Comparison of ENCODE assay signal across 8 cellular contexts in genomic region chr9:127714020-127714835, GRCh38. TPM values are rescaled to one million over a fixed set of nuclear protein-coding genes. Genes with fewer than 3 reads are reported as not detected.
DNase-seq lines count a peak whose midpoint lies in the region; ATAC-seq, FAIRE-seq and TF ChIP-seq lines count a peak whose summit lies in the region.

No MANE protein-coding gene starts in this region.

- ATAC-seq in IMR-90 (ENCODE audit: low read depth) (no peak), natural killer cell (no peak), GM21529 (IDR thresholded peaks at IDR 0.05; ENCODE audit: unreplicated experiment) (no peak), omental fat pad (ENCODE audit: low FRiP score) (no peak)

- H2BK5ac ChIP-seq in IMR-90 (ENCODE audit: low read depth, low read length, poor library complexity, severe bottlenecking), result no peak overlapping the region

- no peaks in the 10 kb centered on the region for H3K9me3 Mint-ChIP-seq in natural killer cell

- peaks cover 7% of the 10 kb centered on the region for H4K20me1 ChIP-seq in IMR-90 (ENCODE audit: insufficient read depth, low read length)

- H3K4me1 Mint-ChIP-seq in natural killer cell, result peaks cover 26 to 37% of the 10 kb centered on the region in 2 donors

- no peaks in the 10 kb centered on the region for H3K36me3 Mint-ChIP-seq in natural killer cell

- H3K4me3 Mint-ChIP-seq in natural killer cell, result peak overlapping the region; percentile 74

- 0 out of 2 replicates have a peak overlapping the region, but pooled peaks have one; percentile 51 for H3K14ac ChIP-seq in IMR-90 (replicated peaks; ENCODE audit: low read depth, low read length)

- no peak for FAIRE-seq in bronchial epithelial cell (lab: Jason Lieb, UNC)

- TF ChIP-seq CTCF in IMR-90 (conservative IDR thresholded peaks at IDR 0.05; ENCODE audit: low read depth, low read length), result no peak
- no peak for TF ChIP-seq CTCF in bronchial epithelial cell (IDR thresholded peaks at IDR 0.05; ENCODE audit: insufficient read depth, low read length, severe bottlenecking)
- TF ChIP-seq CTCF in natural killer cell (IDR thresholded peaks at IDR 0.05), result no peak
- TF ChIP-seq CTCF in omental fat pad (IDR thresholded peaks at IDR 0.05), result no peak

- H4K91ac ChIP-seq in IMR-90 (ENCODE audit: insufficient read depth, low read depth, low read length), result no peak overlapping the region

- no peak overlapping the region for H3K18ac ChIP-seq in IMR-90 (ENCODE audit: low read depth, low read length)

- H3K4ac ChIP-seq in IMR-90 (ENCODE audit: low read depth, low read length), result no peak overlapping the region

- no peak overlapping the region; the same call in 1 of the 2 replicates for H3K9ac ChIP-seq in IMR-90 (ENCODE audit: low read depth, low read length)

- 0 out of 2 replicates have a peak overlapping the region, but pooled peaks have one; percentile 59 for H2AK5ac ChIP-seq in IMR-90 (ENCODE audit: low read depth, low read length)

- peak overlapping the region in 1 of 2 donors; percentile 93 for H3K27ac Mint-ChIP-seq in natural killer cell

- H3K9me1 ChIP-seq in IMR-90 (ENCODE audit: insufficient read depth, low read length), result no peaks in the 10 kb centered on the region; the same call in 1 of the 2 replicates

- CTCF ChIA-PET in IMR-90 (lab: Yijun Ruan, JAX), result interaction anchor here (0.6 to 2.0 kb wide), 2 partner anchors 21 to 69 kb away, joined by 3 to 7 read pairs; partner anchors contain the start of gene TOR2A

- no TSS peak for BruUV-seq in IMR-90 (replicated peaks; lab: Mats Ljungman, UMichigan)

- H3K27ac ChIP-seq in IMR-90 (ENCODE audit: insufficient read depth, low read length), result no peak overlapping the region

- H3K79me1 ChIP-seq in IMR-90 (ENCODE audit: low read depth in 1 of 2, low read length in 2 of 2), result peaks cover 2 to 14% of the 10 kb centered on the region in 2 experiments; a peak in 3 of 4 replicates

- H3K56ac ChIP-seq in IMR-90 (ENCODE audit: extremely low read depth, insufficient read depth, low read length), result no peak overlapping the region

- H4K8ac ChIP-seq in IMR-90 (ENCODE audit: low read depth in 2 of 2, low read length in 2 of 2), result no peak overlapping the region; a peak in 1 of 4 replicates

- no peaks in the 10 kb centered on the region for H3K27me3 Mint-ChIP-seq in natural killer cell (ENCODE audit: low read depth in 2 of 2)

- no peak overlapping the region for H2BK20ac ChIP-seq in IMR-90 (ENCODE audit: low read depth, low read length)

- no peak overlapping the region for H2BK15ac ChIP-seq in IMR-90 (ENCODE audit: low read depth, low read length)

- H3K27me3 ChIP-seq in IMR-90 (ENCODE audit: control insufficient read depth, insufficient read depth, low read length) (no peaks in the 10 kb centered on the region), bronchial epithelial cell (ENCODE audit: control insufficient read depth, insufficient read depth, low read length) (no peaks in the 10 kb centered on the region)

- no peak for TF ChIP-seq RAD21 in IMR-90 (IDR thresholded peaks at IDR 0.05; ENCODE audit: low read length)

- DNase-seq in AG08395 (ENCODE audit: low spot score) (peak; percentile 11), IMR-90 (no peak), bronchial epithelial cell (ENCODE audit: low read depth) (no peak), natural killer cell (no peak), dedifferentiated amniotic fluid mesenchymal stem cell (ENCODE audit: extremely low spot score) (no peak), NCI-H226 (no peak), omental fat pad (ENCODE audit: low spot score) (no peak)

- H3K23ac ChIP-seq in IMR-90 (ENCODE audit: low read depth, low read length), result peak overlapping the region; percentile 87; the same call in 1 of the 2 replicates

- H3K4me2 ChIP-seq in IMR-90 (ENCODE audit: low read depth, low read length), result peak overlapping the region; percentile 81

- POLR2A ChIA-PET in IMR-90 (lab: Charles Lee; ENCODE audit: unreplicated experiment), result no interaction called here

- dilution Hi-C loops in IMR-90 (cut with HindIII; ENCODE audit: low sequenced_read_pairs, unreplicated experiment), result no loop called here

- H3K9me3 ChIP-seq in IMR-90 (ENCODE audit: control insufficient read depth, insufficient read depth, low read length), result no peaks in the 10 kb centered on the region

- peak overlapping the region; percentile 87 for H2AK9ac ChIP-seq in IMR-90 (replicated peaks; ENCODE audit: low read depth, low read length, poor library complexity)

- no peak overlapping the region for H2BK120ac ChIP-seq in IMR-90 (ENCODE audit: low read depth, low read length)

- H3K4me1 ChIP-seq in IMR-90 (ENCODE audit: control insufficient read depth, insufficient read depth, low read length), result peaks cover 7% of the 10 kb centered on the region

- H4K5ac ChIP-seq in IMR-90 (ENCODE audit: low read depth, low read length), result no peak overlapping the region

- 0 out of 2 replicates have a peak, but pooled peaks have one; percentile 6 for TF ChIP-seq POLR2A in IMR-90 (IDR thresholded peaks at IDR 0.05; ENCODE audit: low read depth, low read length)

- peak overlapping the region; percentile 79 for H2AFZ ChIP-seq in IMR-90 (replicated peaks; ENCODE audit: low read length, poor library complexity)

- H3K4me3 ChIP-seq in IMR-90 (ENCODE audit: insufficient read depth, low read depth, low read length) (peak overlapping the region; percentile 14; the same call in 1 of the 2 replicates), bronchial epithelial cell (ENCODE audit: low read depth, low read length) (peak overlapping the region; percentile 93)

- in situ Hi-C loops in IMR-90 (cut with MboI; ENCODE audit: low sequenced_read_pairs), result no loop called here

- H3K36me3 ChIP-seq in IMR-90 (ENCODE audit: control insufficient read depth, insufficient read depth, low read length), result no peaks in the 10 kb centered on the region
- H3K36me3 ChIP-seq in bronchial epithelial cell (ENCODE audit: control insufficient read depth, insufficient read depth, low read length), result peaks cover 3% of the 10 kb centered on the region

- intact Hi-C loops in IMR-90 (cut with micrococcal nuclease), result no loop called here
- intact Hi-C loops in natural killer cell (cut with micrococcal nuclease), result no loop called here

- WGBS in IMR-90 (ENCODE audit: extremely low coverage in 2 of 2, insufficient read length in 1 of 2), 2 experiments, result 96% methylated on average over 7 of the region's 21 CpGs; no CpG with 5 or more reads in 1 of the 2 experiments

TF ChIP-seq in IMR-90, 13 proteins besides CTCF, POLR2A, EP300 and RAD21:
- TF ChIP-seq NFE2L2 (IDR thresholded peaks at IDR 0.05; ENCODE audit: low read depth, low read length) (no peak), MAZ (IDR thresholded peaks at IDR 0.05; ENCODE audit: borderline replicate concordance, low read depth, low read length) (no peak), USF2 (IDR thresholded peaks at IDR 0.05; ENCODE audit: low read depth, low read length) (no peak), CHD1 (IDR thresholded peaks at IDR 0.05; ENCODE audit: low read depth, low read length) (no peak), SMC3 (IDR thresholded peaks at IDR 0.05; ENCODE audit: low read depth, low read length) (no peak), MXI1 (IDR thresholded peaks at IDR 0.05; ENCODE audit: borderline replicate concordance, low read depth, low read length) (no peak), FOS (IDR thresholded peaks at IDR 0.05; ENCODE audit: low read depth, low read length) (no peak), RFX5 (IDR thresholded peaks at IDR 0.05; ENCODE audit: low read depth, low read length) (no peak), MAFK (IDR thresholded peaks at IDR 0.05; ENCODE audit: low read depth, low read length) (no peak)
TF ChIP-seq in IMR-90: peak in this region for 0.

RNA-seq across cellular contexts. Expression of gene PTRH1, which starts 1.2 kb away (rescaled TPM):
- 5.4 and 8.3 TPM in 2 replicates for total RNA-seq in IMR-90 (2012; rRNA removed)
- polyA plus RNA-seq in IMR-90 (2012; rRNA removed), result 14.8 and 16.3 TPM in 2 replicates
- 34.6 and 35.1 TPM in 2 replicates for polyA plus RNA-seq in IMR-90 (2012; cell fraction: cytosol; rRNA removed)
- polyA plus RNA-seq in IMR-90 (2012; cell fraction: nucleus; rRNA removed; ENCODE audit: low replicate concordance), result 8.9 and 24.0 TPM in 2 replicates
- total RNA-seq in bronchial epithelial cell, result 26.6 and 58.9 TPM in 2 replicates
- total RNA-seq in natural killer cell, result 10 to 100 TPM in 2 of 3 donors, 1 to 10 TPM in 1; 6.9 to 11.5 (median 11.0) TPM
- 10 to 100 TPM; 13.4 to 33.5 (median 23.6) TPM for total RNA-seq in omental fat pad

RNA-seq across cellular contexts. Expression of gene TTC16, which starts 1.7 kb away (rescaled TPM):
- not detected in 2 replicates for total RNA-seq in IMR-90 (2012; rRNA removed)
- polyA plus RNA-seq in IMR-90 (2012; rRNA removed), result 0.02 and 0.03 TPM in 2 replicates
- polyA plus RNA-seq in IMR-90 (2012; cell fraction: cytosol; rRNA removed), result 0.03 TPM in 1 of 2 replicates, not detected in the other
- 0.08 and 0.11 TPM in 2 replicates for polyA plus RNA-seq in IMR-90 (2012; cell fraction: nucleus; rRNA removed; ENCODE audit: low replicate concordance)
- not detected in 2 replicates for total RNA-seq in bronchial epithelial cell
- 10 to 100 TPM; 15.5 to 23.0 (median 21.5) TPM for total RNA-seq in natural killer cell
- under 1 TPM in 1 of 4 donors, not detected in 3; 0.28 TPM for total RNA-seq in omental fat pad

RNA-seq across cellular contexts. Expression of gene CFAP157, which starts 7.4 kb away (rescaled TPM):
- total RNA-seq in IMR-90 (2012; rRNA removed) (not detected in 2 replicates), bronchial epithelial cell (under 0.01 TPM in 1 of 2 replicates, not detected in the other), natural killer cell (not detected), omental fat pad (1 to 10 TPM in 1 of 4 donors, under 1 TPM in 1, not detected in 2; 0.24 to 1.0 TPM)
- polyA plus RNA-seq in IMR-90 (2012; rRNA removed), result 0.04 TPM in 1 of 2 replicates, not detected in the other
- not detected in 2 replicates for polyA plus RNA-seq in IMR-90 (2012; cell fraction: cytosol; rRNA removed)
- 0.34 and 0.41 TPM in 2 replicates for polyA plus RNA-seq in IMR-90 (2012; cell fraction: nucleus; rRNA removed; ENCODE audit: low replicate concordance)

RNA-seq across cellular contexts. Expression of gene TOR2A, which starts 20.9 kb away (rescaled TPM):
- total RNA-seq in IMR-90 (2012; rRNA removed), result 0.90 and 1.1 TPM in 2 replicates
- 12.5 and 12.9 TPM in 2 replicates for polyA plus RNA-seq in IMR-90 (2012; rRNA removed)
- polyA plus RNA-seq in IMR-90 (2012; cell fraction: cytosol; rRNA removed), result 10.1 and 16.2 TPM in 2 replicates
- 10.8 and 25.9 TPM in 2 replicates for polyA plus RNA-seq in IMR-90 (2012; cell fraction: nucleus; rRNA removed; ENCODE audit: low replicate concordance)
- 1.8 and 4.6 TPM in 2 replicates for total RNA-seq in bronchial epithelial cell
- 10 to 100 TPM; 20.9 to 27.8 (median 23.7) TPM for total RNA-seq in natural killer cell
- total RNA-seq in omental fat pad, result 10 to 100 TPM in 2 of 4 donors, 1 to 10 TPM in 2; 6.2 to 15.8 (median 11.0) TPM

Comparison
In these comparisons a context has a peak if more than half of its experiments do, and no peak if none do; other contexts are left out.
1. RNA of gene TTC16, which starts 1.7 kb away (total RNA-seq): 15.5 to 23.0 TPM in natural killer cell; 0.28 TPM in omental fat pad, not detected in IMR-90 and not detected in bronchial epithelial cell; every median in the first group is over 10 times any median in the second.